Comparison of ENCODE assay signal across 28 cellular contexts in the genomic region with DNA sequence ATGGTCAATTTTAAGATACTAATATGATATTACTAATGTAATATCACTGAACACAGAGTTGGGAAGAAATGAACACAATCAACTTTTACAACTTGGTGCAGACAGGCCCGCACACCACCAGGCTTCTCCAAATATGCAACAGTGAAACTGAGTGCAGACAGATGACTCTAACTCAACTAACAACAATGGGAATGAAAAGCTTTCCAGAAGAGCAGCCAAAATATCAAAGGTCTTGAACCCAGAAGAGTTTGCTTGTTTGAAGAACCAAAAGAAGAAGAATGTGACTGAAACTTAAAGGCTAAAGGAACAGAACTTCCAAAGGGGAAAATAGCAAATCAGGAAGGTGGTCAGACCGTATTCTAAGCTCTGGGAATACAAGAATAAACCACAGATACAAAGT.
"Had no signal": no experiment of that assay in that cellular context is flagged by ENCODE, and none has a peak within 500 bp of the region (broad histone marks: within the 10 kb centered on the region; RNA-seq: fewer than 3 reads in every experiment).

No MANE protein-coding gene starts in this region.

- ATAC-seq: left cardiac atrium; left lobe of liver; left ventricle myocardium superior; lower lobe of right lung; natural killer cell; pancreas; right cardiac atrium; sciatic nerve; stimulated activated effector memory CD8-positive, alpha-beta T cell treated with anti-CD3 and anti-CD28 coated beads, Interleukin-12 subunit alpha, Interleukin-12 subunit beta, amount 100 ng/mL, for 72 hours had no signal

- H3K27ac Mint-ChIP-seq: mesothelial cell of epicardium; naive B cell; natural killer cell; nephron progenitor cell; stimulated activated effector memory CD8-positive, alpha-beta T cell treated with anti-CD3 and anti-CD28 coated beads, Interleukin-12 subunit alpha, Interleukin-12 subunit beta, amount 100 ng/mL, for 72 hours; stimulated activated naive CD8-positive, alpha-beta T cell treated with anti-CD3 and anti-CD28 coated beads, Interleukin-15, Interleukin-2, amounts not matched to agents 100 ng/mL and 50 ng/mL, for 24 hours; type B pancreatic cell had no signal

- H3K36me3 Mint-ChIP-seq: mesothelial cell of epicardium; naive B cell; natural killer cell; stimulated activated effector memory CD8-positive, alpha-beta T cell treated with anti-CD3 and anti-CD28 coated beads, Interleukin-12 subunit alpha, Interleukin-12 subunit beta, amount 100 ng/mL, for 72 hours; type B pancreatic cell had no signal

- H3K27me3 Mint-ChIP-seq: naive B cell; stimulated activated naive CD8-positive, alpha-beta T cell treated with anti-CD3 and anti-CD28 coated beads, Interleukin-15, Interleukin-2, amounts not matched to agents 100 ng/mL and 50 ng/mL, for 24 hours; type B pancreatic cell had no signal

- H3K4me1 Mint-ChIP-seq: naive B cell; natural killer cell; nephron progenitor cell; stimulated activated effector memory CD8-positive, alpha-beta T cell treated with anti-CD3 and anti-CD28 coated beads, Interleukin-12 subunit alpha, Interleukin-12 subunit beta, amount 100 ng/mL, for 72 hours had no signal

- H3K9me3 ChIP-seq: lower lobe of right lung, pancreas, prostate gland, spleen, tibial nerve, uterus had no signal

- H3K27me3 ChIP-seq: pancreas, spleen, tibial nerve, uterus had no signal

- FAIRE-seq: keratinocyte, pancreas had no signal

- H3K4me1 ChIP-seq: lower lobe of right lung, pancreas, prostate gland, spleen, tibial nerve, uterus had no signal

- H3K9me3 Mint-ChIP-seq: mesothelial cell of epicardium; naive B cell; nephron progenitor cell; stimulated activated naive CD8-positive, alpha-beta T cell treated with anti-CD3 and anti-CD28 coated beads, Interleukin-15, Interleukin-2, amounts not matched to agents 100 ng/mL and 50 ng/mL, for 24 hours had no signal

- H3K4me3 Mint-ChIP-seq: mesothelial cell of epicardium; naive B cell; natural killer cell; nephron progenitor cell; stimulated activated effector memory CD8-positive, alpha-beta T cell treated with anti-CD3 and anti-CD28 coated beads, Interleukin-12 subunit alpha, Interleukin-12 subunit beta, amount 100 ng/mL, for 72 hours; stimulated activated naive CD8-positive, alpha-beta T cell treated with anti-CD3 and anti-CD28 coated beads, Interleukin-15, Interleukin-2, amounts not matched to agents 100 ng/mL and 50 ng/mL, for 24 hours; type B pancreatic cell had no signal

- DNase-seq: hippocampal formation; left cardiac atrium; left ventricle myocardium superior; lower lobe of right lung; mammary epithelial cell; mesendoderm; naive B cell; natural killer cell; nephron progenitor cell; nucleus accumbens; pancreas; retina; right cardiac atrium; spleen; stimulated activated CD4-positive, alpha-beta T cell treated with anti-CD3 and anti-CD28 coated beads, Interleukin-4, amount 100 ng/mL, for 24 hours; stimulated activated naive CD4-positive, alpha-beta T cell; substantia nigra; uterus had no signal

- H3K4me3 ChIP-seq: lower lobe of right lung, pancreas, prostate gland, skin epidermis, spleen, tibial nerve, uterus had no signal

- H3K27ac ChIP-seq: lower lobe of right lung, pancreas, prostate gland, skin epidermis, spleen, tibial nerve, uterus had no signal

- H3K36me3 ChIP-seq: lower lobe of right lung, pancreas, prostate gland, spleen, tibial nerve, uterus had no signal
